Comparison of ENCODE assay signal across 11 cellular contexts in genomic region chr14:99590746-99591555, GRCh38. TPM values are rescaled to one million over a fixed set of nuclear protein-coding genes. Genes with fewer than 3 reads are reported as not detected.
DNase-seq lines count a peak whose midpoint lies in the region; ATAC-seq, FAIRE-seq and TF ChIP-seq lines count a peak whose summit lies in the region.
"Had no signal": no experiment of that assay in that cellular context is flagged by ENCODE, and none has a peak within 500 bp of the region (broad histone marks: within the 10 kb centered on the region; RNA-seq: fewer than 3 reads in every experiment).

No MANE protein-coding gene starts in this region.

- H3K27me3 ChIP-seq in OCI-LY3 (ENCODE audit: low read depth, low read length) (no peaks in the 10 kb centered on the region), endothelial cell of umbilical vein (ENCODE audit: control insufficient read depth in 2 of 2, insufficient read depth in 2 of 2, low read length in 2 of 2) (no peaks in the 10 kb centered on the region), rectal smooth muscle tissue (ENCODE audit: control insufficient read depth, insufficient read depth, low read length) (no peaks in the 10 kb centered on the region)
- H3K27me3 ChIP-seq in naive thymus-derived CD4-positive, alpha-beta T cell (ENCODE audit: control insufficient read depth in 2 of 2, insufficient read depth in 2 of 2, low read length in 2 of 2), result no peaks in the 10 kb centered on the region

- peaks cover 0 to 2% (median 0%) of the 10 kb centered on the region in 5 donors for H3K36me3 Mint-ChIP-seq in naive thymus-derived CD4-positive, alpha-beta T cell
- H3K36me3 Mint-ChIP-seq: type B pancreatic cell had no signal

- TF ChIP-seq CTCF in OCI-LY3 (IDR thresholded peaks at IDR 0.05; ENCODE audit: low read depth, low read length) (no peak), endothelial cell of umbilical vein (IDR thresholded peaks at IDR 0.05; ENCODE audit: extremely low read depth in 1 of 2, insufficient read depth in 1 of 2, low read depth in 1 of 2, low read length in 2 of 2) (peak in 1 of 2 donors; percentile 10)

- CTCF ChIA-PET in endothelial cell of umbilical vein (lab: Charles Lee), result interaction anchor here (0.6 to 2.0 kb wide), 9 partner anchors 8 to 37 kb away, joined by 3 to 6 read pairs (median 3); partner anchors contain the start of gene CCDC85C
- CTCF ChIA-PET in naive thymus-derived CD4-positive, alpha-beta T cell (lab: Charles Lee), result no interaction called here

- POLR2A ChIA-PET in endothelial cell of umbilical vein (lab: Charles Lee), result interaction anchor here (1.0 kb wide), 1 partner anchor 26 kb away, joined by 3 read pairs; no protein-coding TSS in a partner anchor
- POLR2A ChIA-PET in naive thymus-derived CD4-positive, alpha-beta T cell (lab: Charles Lee), result no interaction called here

- H3K36me3 ChIP-seq in OCI-LY3 (replicated peaks; ENCODE audit: low read depth, low read length), result no peaks in the 10 kb centered on the region
- no peaks in the 10 kb centered on the region for H3K36me3 ChIP-seq in endothelial cell of umbilical vein (ENCODE audit: control insufficient read depth in 2 of 2, extremely low read depth in 1 of 2, insufficient read depth in 2 of 2, low read length in 2 of 2)
- no peaks in the 10 kb centered on the region for H3K36me3 ChIP-seq in rectal smooth muscle tissue (ENCODE audit: control insufficient read depth, insufficient read depth, low read length)
- no peaks in the 10 kb centered on the region for H3K36me3 ChIP-seq in naive thymus-derived CD4-positive, alpha-beta T cell (ENCODE audit: control insufficient read depth in 2 of 3, insufficient read depth in 3 of 3, low read length in 3 of 3)

- H3K9me1 ChIP-seq in endothelial cell of umbilical vein (replicated peaks; ENCODE audit: control insufficient read depth, extremely low read depth, insufficient read depth, low read length), result no peaks in the 10 kb centered on the region

- H3K27ac ChIP-seq in OCI-LY3 (ENCODE audit: low read length), result no peak overlapping the region
- no peak overlapping the region for H3K27ac ChIP-seq in endothelial cell of umbilical vein (ENCODE audit: insufficient read depth, low read depth, low read length)
- peak overlapping the region; percentile 19 for H3K27ac ChIP-seq in rectal smooth muscle tissue (ENCODE audit: low read depth, low read length)
- no peak overlapping the region for H3K27ac ChIP-seq in naive thymus-derived CD4-positive, alpha-beta T cell (ENCODE audit: low read depth, low read length)

- H3K9me3 ChIP-seq in OCI-LY3 (ENCODE audit: insufficient read depth, low read length), result no peaks in the 10 kb centered on the region
- no peaks in the 10 kb centered on the region for H3K9me3 ChIP-seq in endothelial cell of umbilical vein (replicated peaks; ENCODE audit: control insufficient read depth, insufficient read depth, low read length)
- no peaks in the 10 kb centered on the region for H3K9me3 ChIP-seq in naive thymus-derived CD4-positive, alpha-beta T cell (ENCODE audit: control insufficient read depth in 2 of 3, low read length in 3 of 3)

- H3K4me1 ChIP-seq in OCI-LY3 (ENCODE audit: low read length), result peaks cover 40% of the 10 kb centered on the region
- peaks cover 19% of the 10 kb centered on the region for H3K4me1 ChIP-seq in endothelial cell of umbilical vein (ENCODE audit: control insufficient read depth, extremely low read depth, insufficient read depth, low read length)
- peaks cover 34% of the 10 kb centered on the region for H3K4me1 ChIP-seq in rectal smooth muscle tissue (ENCODE audit: control insufficient read depth, insufficient read depth, low read length)
- peaks cover 7 to 13% of the 10 kb centered on the region in 2 donors for H3K4me1 ChIP-seq in naive thymus-derived CD4-positive, alpha-beta T cell (ENCODE audit: control insufficient read depth in 2 of 2, insufficient read depth in 2 of 2, low read length in 2 of 2)

- no peaks in the 10 kb centered on the region for H3K9me3 Mint-ChIP-seq in naive thymus-derived CD4-positive, alpha-beta T cell
- H3K9me3 Mint-ChIP-seq: activated T-helper 2 cell treated with anti-CD3 and anti-CD28 coated beads, Interferon-gamma antibody, Interleukin-2, Interleukin-4, amounts not matched to agents 10 μg/mL and 5 μg/mL and 100 μg/mL, durations not matched to agents 14 hours and 24 hours and 36 hours; type B pancreatic cell had no signal

- no TSS peak for BruUV-seq in endothelial cell of umbilical vein (replicated peaks; lab: Mats Ljungman, UMichigan)

- no peak for TF ChIP-seq POLR2A in endothelial cell of umbilical vein (IDR thresholded peaks at IDR 0.05; ENCODE audit: low read depth, low read length)

- intact Hi-C loops in endothelial cell of umbilical vein (cut with micrococcal nuclease), result loop anchor here (1.0 to 2.0 kb wide), 3 partner anchors 11 to 52 kb away; no protein-coding TSS in a partner anchor
- intact Hi-C loops in naive thymus-derived CD4-positive, alpha-beta T cell (cut with micrococcal nuclease), result no loop called here

- H2AFZ ChIP-seq in OCI-LY3 (ENCODE audit: low read depth, low read length) (no peak overlapping the region), endothelial cell of umbilical vein (ENCODE audit: low read depth, low read length) (peak overlapping the region; percentile 1)

- no peak overlapping the region for H3K9ac ChIP-seq in OCI-LY3 (ENCODE audit: low read length)
- no peak overlapping the region for H3K9ac ChIP-seq in endothelial cell of umbilical vein (replicated peaks; ENCODE audit: extremely low read depth, insufficient read depth, low read length)
- no peak overlapping the region for H3K9ac ChIP-seq in rectal smooth muscle tissue (ENCODE audit: low read length)

- H3K4me3 Mint-ChIP-seq in naive thymus-derived CD4-positive, alpha-beta T cell, result no peak overlapping the region
- H3K4me3 Mint-ChIP-seq: type B pancreatic cell had no signal

- no peak overlapping the region for H3K27ac Mint-ChIP-seq in naive thymus-derived CD4-positive, alpha-beta T cell
- H3K27ac Mint-ChIP-seq: activated T-helper 2 cell treated with anti-CD3 and anti-CD28 coated beads, Interferon-gamma antibody, Interleukin-2, Interleukin-4, amounts not matched to agents 10 μg/mL and 5 μg/mL and 100 μg/mL, durations not matched to agents 14 hours and 24 hours and 36 hours; type B pancreatic cell had no signal

- peak; percentile 15 for DNase-seq in GDM1 (lab: John Stamatoyannopoulos, UW)
- peak; percentile 85 for DNase-seq in endothelial cell of umbilical vein (ENCODE audit: low read depth, low spot score)
- DNase-seq in NCI-H2081 treated with DMSO at 0.1 percent for 48 hours (lab: John Stamatoyannopoulos, UW), result no peak
- DNase-seq in HPDE6-E6E7 (ENCODE audit: extremely low spot score), result no peak
- DNase-seq in naive thymus-derived CD4-positive, alpha-beta T cell, result no peak
- DNase-seq in stimulated activated CD4-positive, alpha-beta T cell treated with anti-CD3 and anti-CD28 coated beads, Interleukin-2, amount 100 ng/mL, for 24 hours, result no peak

- peak; percentile 95 for FAIRE-seq in endothelial cell of umbilical vein (lab: Jason Lieb, UNC)
- FAIRE-seq: endometrium had no signal

- H3K4me3 ChIP-seq in OCI-LY3 (ENCODE audit: low read length) (no peak overlapping the region), endothelial cell of umbilical vein (replicated peaks in 1 of 3; ENCODE audit: insufficient read depth in 1 of 3, low read depth in 1 of 3, low read length in 3 of 3) (no peak overlapping the region), rectal smooth muscle tissue (ENCODE audit: low read length) (no peak overlapping the region)
- no peak overlapping the region for H3K4me3 ChIP-seq in naive thymus-derived CD4-positive, alpha-beta T cell (ENCODE audit: low read length)

- ATAC-seq in naive thymus-derived CD4-positive, alpha-beta T cell, result no peak

- H3K4me2 ChIP-seq in OCI-LY3 (ENCODE audit: low read length) (peak overlapping the region; percentile 39), endothelial cell of umbilical vein (ENCODE audit: insufficient read depth, low read length) (no peak overlapping the region)

- H3K79me2 ChIP-seq in OCI-LY3 (ENCODE audit: low read length), result no peaks in the 10 kb centered on the region
- no peaks in the 10 kb centered on the region for H3K79me2 ChIP-seq in endothelial cell of umbilical vein (ENCODE audit: control insufficient read depth, insufficient read depth, low read length)

- peaks cover 11 to 34% (median 18%) of the 10 kb centered on the region in 7 donors for H3K4me1 Mint-ChIP-seq in naive thymus-derived CD4-positive, alpha-beta T cell

- H3K27me3 Mint-ChIP-seq in naive thymus-derived CD4-positive, alpha-beta T cell, result no peaks in the 10 kb centered on the region
- H3K27me3 Mint-ChIP-seq: type B pancreatic cell had no signal

- dilution Hi-C loops in endothelial cell of umbilical vein (cut with MboI; ENCODE audit: extremely low pct_ligation_motif_present, low sequenced_read_pairs), result no loop called here

- H4K20me1 ChIP-seq in OCI-LY3 (ENCODE audit: insufficient read depth, low read length) (no peaks in the 10 kb centered on the region), endothelial cell of umbilical vein (replicated peaks; ENCODE audit: control insufficient read depth, extremely low read depth, insufficient read depth, low read length) (no peaks in the 10 kb centered on the region)

RNA-seq across cellular contexts. Expression of gene CCDC85C, which starts 13.1 kb away (rescaled TPM):
- total RNA-seq in endothelial cell of umbilical vein, result 17.8 and 22.2 TPM in 2 replicates
- 6.5 and 7.5 TPM in 2 replicates for polyA plus RNA-seq in endothelial cell of umbilical vein
- 8.3 and 10.0 TPM in 2 replicates for polyA plus RNA-seq in endothelial cell of umbilical vein (2011; cell fraction: cytosol; rRNA removed)
- polyA plus RNA-seq in endothelial cell of umbilical vein (2011; cell fraction: nucleus; rRNA removed), result 8.3 and 9.3 TPM in 2 replicates
- polyA plus RNA-seq in endothelial cell of umbilical vein (2012), result 9.1 and 9.5 TPM in 2 replicates
- 13.6 and 14.0 TPM in 2 replicates for polyA minus RNA-seq in endothelial cell of umbilical vein
- polyA minus RNA-seq in endothelial cell of umbilical vein (2011; cell fraction: cytosol; rRNA and poly(A)+ RNA removed), result 29.1 TPM
- 4.2 and 5.7 TPM in 2 replicates for polyA minus RNA-seq in endothelial cell of umbilical vein (2011; cell fraction: nucleus; rRNA and poly(A)+ RNA removed)
- total RNA-seq in naive thymus-derived CD4-positive, alpha-beta T cell, result 1 to 10 TPM; 7.6 to 9.9 (median 9.0) TPM
- polyA plus RNA-seq in naive thymus-derived CD4-positive, alpha-beta T cell, result 1 to 10 TPM in 1 of 2 donors, under 1 TPM in 1; 0.76 to 1.5 TPM

RNA-seq across cellular contexts. Expression of gene HHIPL1, which starts 54.0 kb away (rescaled TPM):
- total RNA-seq in endothelial cell of umbilical vein, result 2.0 and 2.1 TPM in 2 replicates
- polyA plus RNA-seq in endothelial cell of umbilical vein, result 1.3 TPM in 2 replicates
- polyA plus RNA-seq in endothelial cell of umbilical vein (2011; cell fraction: cytosol; rRNA removed), result 0.63 and 0.96 TPM in 2 replicates
- 0.99 and 1.3 TPM in 2 replicates for polyA plus RNA-seq in endothelial cell of umbilical vein (2011; cell fraction: nucleus; rRNA removed)
- 1.3 and 2.9 TPM in 2 replicates for polyA plus RNA-seq in endothelial cell of umbilical vein (2012)
- 0.96 and 1.5 TPM in 2 replicates for polyA minus RNA-seq in endothelial cell of umbilical vein
- not detected for polyA minus RNA-seq in endothelial cell of umbilical vein (2011; cell fraction: cytosol; rRNA and poly(A)+ RNA removed)
- 1.2 and 2.0 TPM in 2 replicates for polyA minus RNA-seq in endothelial cell of umbilical vein (2011; cell fraction: nucleus; rRNA and poly(A)+ RNA removed)
- total RNA-seq in naive thymus-derived CD4-positive, alpha-beta T cell, result under 1 TPM in 2 of 5 experiments, not detected in 3; 0.40 to 0.41 TPM
- not detected for polyA plus RNA-seq in naive thymus-derived CD4-positive, alpha-beta T cell
- total RNA-seq: activated T-helper 2 cell treated with anti-CD3 and anti-CD28 coated beads, Interferon-gamma antibody, Interleukin-2, Interleukin-4, amounts not matched to agents 10 μg/mL and 5 μg/mL and 100 μg/mL, durations not matched to agents 14 hours and 24 hours and 36 hours had no signal

Comparison
In these comparisons a context has a peak if more than half of its experiments do, and no peak if none do; other contexts are left out.
1. DNase-seq: peak in GDM1 (single experiment) and endothelial cell of umbilical vein (single experiment); none in NCI-H2081 treated with DMSO at 0.1 percent for 48 hours (single experiment), HPDE6-E6E7 (single experiment), naive thymus-derived CD4-positive, alpha-beta T cell (0 of 9) and stimulated activated CD4-positive, alpha-beta T cell treated with anti-CD3 and anti-CD28 coated beads, Interleukin-2, amount 100 ng/mL, for 24 hours (0 of 2).